11 cellular contexts compared by ENCODE assay signal in genomic region chr9:77449177-77450092, GRCh38.
A peak's percentile ranks its signal among the peaks of the same experiment; 100 is the strongest.
DNase-seq lines count a peak whose midpoint lies in the region; ATAC-seq, FAIRE-seq and TF ChIP-seq lines count a peak whose summit lies in the region.
"Had no signal": no experiment of that assay in that cellular context is flagged by ENCODE, and none has a peak within 500 bp of the region (broad histone marks: within the 10 kb centered on the region; RNA-seq: fewer than 3 reads in every experiment).

No MANE protein-coding gene starts in this region.

- no peaks in the 10 kb centered on the region for H3K9me3 ChIP-seq in A549
- H3K9me3 ChIP-seq: ascending aorta had no signal

- DNase-seq in A549 (ENCODE audit: low read depth in 1 of 2, low spot score in 1 of 2), result no peak
- DNase-seq in HPDE6-E6E7 (ENCODE audit: extremely low spot score), result peak; percentile 82
- peak; percentile 49 for DNase-seq in astrocyte of the cerebellum (ENCODE audit: low read depth)
- DNase-seq in left colon, result no peak
- no peak for DNase-seq in 8988T
- DNase-seq in cerebellar nuclear complex (lab: John Stamatoyannopoulos, UW), result no peak
- DNase-seq in natural killer cell, result no peak
- no peak for DNase-seq in stimulated activated naive CD8-positive, alpha-beta T cell treated with anti-CD3 and anti-CD28 coated beads, Interleukin-15, amount 100 ng/mL, for 72 hours

- H3K4me2 ChIP-seq in A549, result no peak overlapping the region

- intact Hi-C loops in left colon (cut with DNase I, micrococcal nuclease) (loop anchor here in 1 of 2 donors (10.0 kb wide), 1 partner anchor 595 kb away; no protein-coding TSS in a partner anchor), natural killer cell (cut with micrococcal nuclease) (no loop called here)

- no peaks in the 10 kb centered on the region for H3K36me3 Mint-ChIP-seq in natural killer cell
- H3K36me3 Mint-ChIP-seq: CD14-positive monocyte had no signal

- no peak for TF ChIP-seq EP300 in A549 (IDR thresholded peaks at IDR 0.05)

- TF ChIP-seq POLR2A in A549 (IDR thresholded peaks at IDR 0.05; ENCODE audit: low read length), result no peak

- no peak overlapping the region for H3K4me3 Mint-ChIP-seq in natural killer cell
- no peak overlapping the region for H3K4me3 Mint-ChIP-seq in stimulated activated naive CD8-positive, alpha-beta T cell treated with anti-CD3 and anti-CD28 coated beads, Interleukin-15, amount 100 ng/mL, for 72 hours
- H3K4me3 Mint-ChIP-seq: CD14-positive monocyte had no signal

- no peak for TF ChIP-seq RAD21 in A549 (conservative IDR thresholded peaks at IDR 0.05 in 1 of 2, IDR thresholded peaks at IDR 0.05 in 1 of 2)

- peaks cover 0 to 5% of the 10 kb centered on the region in 2 donors for H3K9me3 Mint-ChIP-seq in natural killer cell
- peaks cover 6 to 11% of the 10 kb centered on the region in 2 donors for H3K9me3 Mint-ChIP-seq in stimulated activated naive CD8-positive, alpha-beta T cell treated with anti-CD3 and anti-CD28 coated beads, Interleukin-15, amount 100 ng/mL, for 72 hours

- TF ChIP-seq CTCF in A549 (IDR thresholded peaks at IDR 0.05) (0 out of 3 replicates have a peak, but pooled peaks have one; percentile 10), astrocyte of the cerebellum (IDR thresholded peaks at IDR 0.05; ENCODE audit: low read depth, low read length, missing control alignments) (no peak), natural killer cell (IDR thresholded peaks at IDR 0.05) (no peak)

- H3K4me3 ChIP-seq in A549 (no peak overlapping the region), astrocyte of the cerebellum (ENCODE audit: low read depth, low read length) (no peak overlapping the region)
- H3K4me3 ChIP-seq: ascending aorta had no signal

- CTCF ChIA-PET in A549 (lab: Yijun Ruan, JAX), result interaction anchor here (1.2 to 2.3 kb wide), 4 partner anchors 10 to 16 kb away, joined by 4 to 14 read pairs (median 6); no protein-coding TSS in a partner anchor

- peaks cover 21 to 26% of the 10 kb centered on the region in 2 donors for H3K27me3 Mint-ChIP-seq in natural killer cell (ENCODE audit: low read depth in 2 of 2)
- no peaks in the 10 kb centered on the region for H3K27me3 Mint-ChIP-seq in stimulated activated naive CD8-positive, alpha-beta T cell treated with anti-CD3 and anti-CD28 coated beads, Interleukin-15, amount 100 ng/mL, for 72 hours

- no peak for FAIRE-seq in A549 (lab: Jason Lieb, UNC)

- no peak overlapping the region for H3K27ac Mint-ChIP-seq in natural killer cell
- no peak overlapping the region for H3K27ac Mint-ChIP-seq in stimulated activated naive CD8-positive, alpha-beta T cell treated with anti-CD3 and anti-CD28 coated beads, Interleukin-15, amount 100 ng/mL, for 72 hours
- H3K27ac Mint-ChIP-seq: CD14-positive monocyte had no signal

- ATAC-seq in A549, result peak in 1 of 2 experiments; percentile 49; a peak in 3 of 6 replicates
- peak; percentile 62 for ATAC-seq in left colon
- no peak for ATAC-seq in natural killer cell
- ATAC-seq in stimulated activated naive CD8-positive, alpha-beta T cell treated with anti-CD3 and anti-CD28 coated beads, Interleukin-15, amount 100 ng/mL, for 72 hours, result no peak
- ATAC-seq: sciatic nerve had no signal

- POLR2A ChIA-PET in A549 (lab: Yijun Ruan, JAX), result no interaction called here

- no peak overlapping the region for H3K27ac ChIP-seq in A549
- H3K27ac ChIP-seq: ascending aorta had no signal

- in situ Hi-C loops in astrocyte of the cerebellum (cut with HindIII; ENCODE audit: low sequenced_read_pairs), result no loop called here

- peaks cover 7 to 10% of the 10 kb centered on the region in 2 donors for H3K4me1 Mint-ChIP-seq in natural killer cell
- peaks cover 8% of the 10 kb centered on the region for H3K4me1 Mint-ChIP-seq in stimulated activated naive CD8-positive, alpha-beta T cell treated with anti-CD3 and anti-CD28 coated beads, Interleukin-15, amount 100 ng/mL, for 72 hours

- WGBS in A549 (ENCODE audit: missing lambda C conversion rate), result 48% methylated on average over 12 of the region's 12 CpGs

- H3K4me1 ChIP-seq in A549, result no peaks in the 10 kb centered on the region
- H3K4me1 ChIP-seq: ascending aorta had no signal

TF ChIP-seq in A549, 52 proteins besides CTCF, POLR2A, EP300 and RAD21:
- TF ChIP-seq ELK1 (IDR thresholded peaks at IDR 0.05; ENCODE audit: low read depth, low read length) (no peak), KDM1A (IDR thresholded peaks at IDR 0.05; ENCODE audit: low read depth) (no peak)
TF ChIP-seq in A549: peak in this region for 0.

Comparison
In these comparisons a context has a peak if more than half of its experiments do, and no peak if none do; other contexts are left out.
1. DNase-seq: peak in HPDE6-E6E7 (single experiment) and astrocyte of the cerebellum (single experiment); none in A549 (0 of 2), left colon (0 of 2), 8988T (single experiment), cerebellar nuclear complex (0 of 2), natural killer cell (single experiment) and stimulated activated naive CD8-positive, alpha-beta T cell treated with anti-CD3 and anti-CD28 coated beads, Interleukin-15, amount 100 ng/mL, for 72 hours (0 of 2).